ENCODE assay signal across 13 cellular contexts in genomic region chr11:64516226-64516625, GRCh38. TPM values are rescaled to one million over a fixed set of nuclear protein-coding genes. Genes with fewer than 3 reads are reported as not detected.
DNase-seq lines count a peak whose midpoint lies in the region; TF ChIP-seq lines count a peak whose summit lies in the region.
"Had no signal": no experiment of that assay in that cellular context is flagged by ENCODE, and none has a peak within 500 bp of the region (broad histone marks: within the 10 kb centered on the region; RNA-seq: fewer than 3 reads in every experiment).

No MANE protein-coding gene starts in this region.

- no peak for DNase-seq in GM10248 (ENCODE audit: extremely low spot score)
- DNase-seq in HFFc6: no peak
- peak; percentile 45 to 73 for DNase-seq in SJCRH30
- peak; percentile 49 for DNase-seq in iPS-NIHi11 (ENCODE audit: low spot score)
- no peak for DNase-seq in NCI-H1436 (lab: John Stamatoyannopoulos, UW)
- DNase-seq in esophagus squamous epithelium (lab: John Stamatoyannopoulos, UW): no peak
- DNase-seq in NCI-H2196 treated with DMSO at 0.1 percent for 48 hours (lab: John Stamatoyannopoulos, UW; ENCODE audit: unreplicated experiment): no peak
- DNase-seq: aorta, DMS79 treated with DMSO at 0.1 percent for 48 hours, GOT3, NCI-H345 had no signal

- H3K27me3 Mint-ChIP-seq in HFFc6 (ENCODE audit: insufficient read depth): peaks cover 36% of the 10 kb centered on the region

- no peak overlapping the region for H3K27ac Mint-ChIP-seq in HFFc6
- H3K27ac Mint-ChIP-seq: immature natural killer cell; naive thymus-derived CD4-positive, alpha-beta T cell had no signal

- peaks cover 7% of the 10 kb centered on the region; the same call in 1 of the 2 replicates for H3K9me3 Mint-ChIP-seq in HFFc6
- H3K9me3 Mint-ChIP-seq: immature natural killer cell had no signal

- H3K9me3 ChIP-seq in SJCRH30 (replicated peaks) (no peaks in the 10 kb centered on the region), esophagus squamous epithelium (peaks cover 0 to 9% (median 0%) of the 10 kb centered on the region in 3 donors)

- CTCF ChIA-PET in GM10248 (lab: Yijun Ruan, JAX): interaction anchor here (0.8 to 2.6 kb wide), 5 partner anchors 10 to 67 kb away, joined by 3 to 8 read pairs (median 4); no protein-coding TSS in a partner anchor

- TF ChIP-seq POLR2A in esophagus squamous epithelium (IDR thresholded peaks at IDR 0.05): no peak

- no peaks in the 10 kb centered on the region for H3K4me1 Mint-ChIP-seq in HFFc6 (ENCODE audit: low read depth)

- H3K27me3 ChIP-seq in SJCRH30 (no peaks in the 10 kb centered on the region), esophagus squamous epithelium (peaks cover 0 to 74% (median 0%) of the 10 kb centered on the region in 4 donors)

- H3K4me3 ChIP-seq in SJCRH30 (no peak overlapping the region), esophagus squamous epithelium (no peak overlapping the region)

- no peaks in the 10 kb centered on the region for H3K36me3 Mint-ChIP-seq in HFFc6 (ENCODE audit: low read depth)
- H3K36me3 Mint-ChIP-seq: immature natural killer cell had no signal

- peak; percentile 12 for TF ChIP-seq CTCF in GM10248 (IDR thresholded peaks at IDR 0.05; ENCODE audit: control extremely low read depth, extremely low read depth, low read depth, missing control alignments)
- peak; percentile 42; the same call in 1 of the 2 replicates for TF ChIP-seq CTCF in HFFc6 (IDR thresholded peaks at IDR 0.05)
- TF ChIP-seq CTCF in esophagus squamous epithelium (IDR thresholded peaks at IDR 0.05): no peak

- POLR2A ChIA-PET in GM10248 (lab: Yijun Ruan, JAX): no interaction called here

- H3K27ac ChIP-seq in SJCRH30 (no peak overlapping the region), esophagus squamous epithelium (no peak overlapping the region)

- 50 to 57% methylated on average over 4 of the region's 4 CpGs for WGBS in esophagus squamous epithelium, 2 donors

- H3K36me3 ChIP-seq in SJCRH30: no peaks in the 10 kb centered on the region
- no peaks in the 10 kb centered on the region for H3K36me3 ChIP-seq in esophagus squamous epithelium

- no peaks in the 10 kb centered on the region; the same call in 1 of the 2 replicates for H3K4me1 ChIP-seq in SJCRH30
- H3K4me1 ChIP-seq in esophagus squamous epithelium: no peaks in the 10 kb centered on the region

- intact Hi-C loops in esophagus squamous epithelium (cut with DNase I): no loop called here

- H3K4me3 Mint-ChIP-seq in HFFc6: no peak overlapping the region
- H3K4me3 Mint-ChIP-seq: immature natural killer cell; naive thymus-derived CD4-positive, alpha-beta T cell had no signal

RNA-seq across cellular contexts. Expression of gene SLC22A11, which starts 39.5 kb away (rescaled TPM):
- total RNA-seq in HFFc6 (2021; fragmentation: NEBNext Ultra II Directional; extraction: Animal tissue kit (Norgen Biotek cat#: 25700)): not detected
- not detected in 2 replicates for total RNA-seq in SJCRH30 (2014; rRNA removed; shearing (Covaris generic))
- not detected for total RNA-seq in esophagus squamous epithelium
- total RNA-seq: naive thymus-derived CD4-positive, alpha-beta T cell had no signal

Comparison
In these comparisons a context has a peak if more than half of its experiments do, and no peak if none do; other contexts are left out.
1. DNase-seq: peak in SJCRH30 (2 of 2) and iPS-NIHi11 (single experiment); none in GM10248 (single experiment), HFFc6 (single experiment), NCI-H1436 (single experiment), esophagus squamous epithelium (single experiment) and NCI-H2196 treated with DMSO at 0.1 percent for 48 hours (single experiment).
2. CTCF ChIP-seq: peak in GM10248 (single experiment) and HFFc6 (single experiment); none in esophagus squamous epithelium (0 of 6).